3 cellular contexts compared by ENCODE assay signal in genomic region chr2:121121661-121122060, GRCh38.
"Had no signal": no experiment of that assay in that cellular context is flagged by ENCODE, and none has a peak within 500 bp of the region (broad histone marks: within the 10 kb centered on the region; RNA-seq: fewer than 3 reads in every experiment).

No MANE protein-coding gene starts in this region.

- H3K4me3 ChIP-seq: GM12878 had no signal

- DNase-seq: GDM1, GF-D8 had no signal
